Comparison of ENCODE assay signal across 11 cellular contexts in the genomic region with DNA sequence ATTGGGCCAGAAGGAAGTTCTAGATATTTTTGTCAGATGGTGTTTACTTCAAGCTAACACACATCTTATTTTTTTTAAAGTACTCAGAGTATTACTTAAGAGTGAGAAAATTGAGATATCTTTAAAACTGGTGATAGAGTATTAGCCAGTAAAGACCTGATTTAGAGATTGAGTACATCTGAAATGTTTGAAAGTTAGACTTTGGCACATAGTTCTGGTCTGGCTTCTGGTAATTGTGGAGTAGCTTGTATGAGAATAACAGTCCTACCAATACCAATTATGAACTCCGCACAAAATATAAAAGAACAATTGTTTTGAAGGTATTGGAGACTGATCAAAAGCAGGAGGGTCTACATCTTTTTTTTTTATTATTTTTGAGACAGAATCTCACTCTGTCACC. TPM values are rescaled to one million over a fixed set of nuclear protein-coding genes. Genes with fewer than 3 reads are reported as not detected.
A peak's percentile ranks its signal among the peaks of the same experiment; 100 is the strongest.
DNase-seq lines count a peak whose midpoint lies in the region; ATAC-seq and TF ChIP-seq lines count a peak whose summit lies in the region.
"Had no signal": no experiment of that assay in that cellular context is flagged by ENCODE, and none has a peak within 500 bp of the region (broad histone marks: within the 10 kb centered on the region; RNA-seq: fewer than 3 reads in every experiment).

No MANE protein-coding gene starts in this region.

- 96 to 100% methylated on average over 1 of the region's 1 CpG for WGBS in GM23248 (ENCODE audit: low coverage in 1 of 2, low lambda C conversion rate in 2 of 2, missing lambda C conversion rate in 2 of 2), 2 experiments

- H3K4me1 Mint-ChIP-seq in activated naive CD8-positive, alpha-beta T cell treated with anti-CD3 and anti-CD28 coated beads, Interleukin-2, amount 10 ng/mL, durations not matched to agents 7 days and 5 days = peaks cover 12% of the 10 kb centered on the region
- H3K4me1 Mint-ChIP-seq in mesothelial cell of epicardium = peaks cover 15% of the 10 kb centered on the region

- H2AFZ ChIP-seq in GM23248 = no peak overlapping the region

- peak overlapping the region; percentile 40 for H3K4me2 ChIP-seq in GM23248 (ENCODE audit: unreplicated experiment)

- ATAC-seq in activated naive CD8-positive, alpha-beta T cell treated with anti-CD3 and anti-CD28 coated beads, Interleukin-2, amount 10 ng/mL, durations not matched to agents 7 days and 5 days (ENCODE audit: low read depth) = no peak
- ATAC-seq in GM18520 (IDR thresholded peaks at IDR 0.05; ENCODE audit: unreplicated experiment) = no peak

- H3K27me3 Mint-ChIP-seq in activated naive CD8-positive, alpha-beta T cell treated with anti-CD3 and anti-CD28 coated beads, Interleukin-2, amount 10 ng/mL, durations not matched to agents 7 days and 5 days = no peaks in the 10 kb centered on the region
- no peaks in the 10 kb centered on the region for H3K27me3 Mint-ChIP-seq in mesothelial cell of epicardium (ENCODE audit: low read depth)

- no peak for DNase-seq in AG04450 (ENCODE audit: low read depth, low spot score)
- DNase-seq in GM23248 = no peak
- no peak for DNase-seq in activated naive CD8-positive, alpha-beta T cell treated with anti-CD3 and anti-CD28 coated beads, Interleukin-2, amount 10 ng/mL, durations not matched to agents 7 days and 5 days
- DNase-seq in mesothelial cell of epicardium (ENCODE audit: low spot score in 2 of 2, unreplicated experiment in 2 of 2) = no peak
- DNase-seq in effector CD4-positive, alpha-beta T cell = no peak
- no peak for DNase-seq in MV-4-11 (lab: John Stamatoyannopoulos, UW)
- DNase-seq in stimulated activated CD4-positive, alpha-beta T cell treated with anti-CD3 and anti-CD28 coated beads, Interleukin-1b, Interleukin-23, amount 100 ng/mL, for 48 hours = no peak
- DNase-seq: aorta, NCI-H774 had no signal

- H3K9me3 ChIP-seq in AG04450 (ENCODE audit: control insufficient read depth, insufficient read depth, low read length) (no peaks in the 10 kb centered on the region), GM23248 (ENCODE audit: low read depth) (no peaks in the 10 kb centered on the region)

- H3K4me3 ChIP-seq in AG04450 (ENCODE audit: low read depth, low read length) (no peak overlapping the region), GM23248 (no peak overlapping the region)

- CTCF ChIA-PET in AG04450 (lab: Charles Lee) = interaction anchor here (1.0 to 1.2 kb wide), 3 partner anchors 11 to 147 kb away, joined by 3 to 7 read pairs (median 6); no protein-coding TSS in a partner anchor

- H3K36me3 ChIP-seq in GM23248 (ENCODE audit: low read depth) = peaks cover 37% of the 10 kb centered on the region

- peaks cover 38% of the 10 kb centered on the region for H3K4me1 ChIP-seq in GM23248 (ENCODE audit: insufficient read depth)

- POLR2A ChIA-PET in AG04450 (lab: Yijun Ruan, JAX) = interaction anchor here (0.5 to 2.5 kb wide), 3 partner anchors 10 to 71 kb away, joined by 5 to 14 read pairs (median 6); no protein-coding TSS in a partner anchor
- POLR2A ChIA-PET in activated naive CD8-positive, alpha-beta T cell treated with anti-CD3 and anti-CD28 coated beads, Interleukin-2, amount 10 ng/mL, durations not matched to agents 7 days and 5 days (lab: Charles Lee) = interaction anchor here (1.2 kb wide), 1 partner anchor 11 kb away, joined by 3 read pairs; no protein-coding TSS in a partner anchor

- H3K36me3 Mint-ChIP-seq in activated naive CD8-positive, alpha-beta T cell treated with anti-CD3 and anti-CD28 coated beads, Interleukin-2, amount 10 ng/mL, durations not matched to agents 7 days and 5 days = peaks cover 20% of the 10 kb centered on the region
- peaks cover 12% of the 10 kb centered on the region for H3K36me3 Mint-ChIP-seq in mesothelial cell of epicardium

- in situ Hi-C loops in GM23248 (cut with MboI) = no loop called here

- peaks cover 4% of the 10 kb centered on the region for H3K9me3 Mint-ChIP-seq in activated naive CD8-positive, alpha-beta T cell treated with anti-CD3 and anti-CD28 coated beads, Interleukin-2, amount 10 ng/mL, durations not matched to agents 7 days and 5 days
- no peaks in the 10 kb centered on the region for H3K9me3 Mint-ChIP-seq in mesothelial cell of epicardium

- peak overlapping the region; percentile 29 for H3K4me3 Mint-ChIP-seq in activated naive CD8-positive, alpha-beta T cell treated with anti-CD3 and anti-CD28 coated beads, Interleukin-2, amount 10 ng/mL, durations not matched to agents 7 days and 5 days
- no peak overlapping the region for H3K4me3 Mint-ChIP-seq in mesothelial cell of epicardium

- H3K79me2 ChIP-seq in GM23248 (ENCODE audit: insufficient read depth) = peaks cover 13% of the 10 kb centered on the region; the same call in 1 of the 2 replicates

- H3K27ac ChIP-seq in AG04450 (ENCODE audit: low read depth, low read length) = peak overlapping the region; percentile 84
- H3K27ac ChIP-seq in GM23248 = peak overlapping the region; percentile 59
- H3K27ac ChIP-seq: HL-60 had no signal

- peak overlapping the region; percentile 7; the same call in 1 of the 2 replicates for H3K9ac ChIP-seq in GM23248

- H4K20me1 ChIP-seq in GM23248 (ENCODE audit: insufficient read depth) = no peaks in the 10 kb centered on the region

- TF ChIP-seq CTCF in AG04450 (IDR thresholded peaks at IDR 0.05; ENCODE audit: low read depth, low read length) (no peak), mesothelial cell of epicardium (IDR thresholded peaks at IDR 0.05; ENCODE audit: unreplicated experiment) (no peak)

- H3K27ac Mint-ChIP-seq in activated naive CD8-positive, alpha-beta T cell treated with anti-CD3 and anti-CD28 coated beads, Interleukin-2, amount 10 ng/mL, durations not matched to agents 7 days and 5 days = peak overlapping the region; percentile 85
- H3K27ac Mint-ChIP-seq in mesothelial cell of epicardium = peak overlapping the region; percentile 94

- H3K9me2 ChIP-seq in GM23248 (ENCODE audit: insufficient read depth) = no peaks in the 10 kb centered on the region

- H3F3A ChIP-seq in GM23248 (ENCODE audit: insufficient read depth) = peaks cover 75% of the 10 kb centered on the region

- H3K27me3 ChIP-seq in AG04450 (ENCODE audit: control insufficient read depth, insufficient read depth, low read length) (no peaks in the 10 kb centered on the region), GM23248 (replicated peaks; ENCODE audit: insufficient read depth) (no peaks in the 10 kb centered on the region)

RNA-seq across cellular contexts. Expression of a gene that starts 44.5 kb away (rescaled TPM):
- polyA plus RNA-seq in AG04450 (2011; rRNA removed) (108 and 115 TPM in 2 replicates), GM23248 (2016; fragmentation: Nextera tagmentation; extraction: Ambion mirVana) (43.4 and 47.5 TPM in 2 replicates)
- polyA minus RNA-seq in AG04450 (2011; rRNA and poly(A)+ RNA removed) = 66.4 and 70.8 TPM in 2 replicates
- total RNA-seq in GM23248 (2014; rRNA removed; shearing (Covaris generic)) = 27.5 and 32.9 TPM in 2 replicates
- total RNA-seq in activated naive CD8-positive, alpha-beta T cell treated with anti-CD3 and anti-CD28 coated beads, Interleukin-2, amount 10 ng/mL, durations not matched to agents 7 days and 5 days = 10 to 100 TPM; 56.5 to 58.1 TPM
- 31.3 to 34.1 TPM (median 33.3 TPM) in 3 replicates for total RNA-seq in mesothelial cell of epicardium

RNA-seq across cellular contexts. Expression of a gene that starts 55.3 kb away (rescaled TPM):
- polyA plus RNA-seq in AG04450 (2011; rRNA removed) = 103 and 112 TPM in 2 replicates
- 62.4 and 62.8 TPM in 2 replicates for polyA minus RNA-seq in AG04450 (2011; rRNA and poly(A)+ RNA removed)
- total RNA-seq in GM23248 (2014; rRNA removed; shearing (Covaris generic)) = 113 and 127 TPM in 2 replicates
- polyA plus RNA-seq in GM23248 (2016; fragmentation: Nextera tagmentation; extraction: Ambion mirVana) = 161 and 165 TPM in 2 replicates
- total RNA-seq in activated naive CD8-positive, alpha-beta T cell treated with anti-CD3 and anti-CD28 coated beads, Interleukin-2, amount 10 ng/mL, durations not matched to agents 7 days and 5 days = 1 to 10 TPM; 8.8 to 9.3 TPM
- 14.3 to 15.1 TPM (median 14.8 TPM) in 3 replicates for total RNA-seq in mesothelial cell of epicardium
